19 cellular contexts compared by ENCODE assay signal in the genomic region with DNA sequence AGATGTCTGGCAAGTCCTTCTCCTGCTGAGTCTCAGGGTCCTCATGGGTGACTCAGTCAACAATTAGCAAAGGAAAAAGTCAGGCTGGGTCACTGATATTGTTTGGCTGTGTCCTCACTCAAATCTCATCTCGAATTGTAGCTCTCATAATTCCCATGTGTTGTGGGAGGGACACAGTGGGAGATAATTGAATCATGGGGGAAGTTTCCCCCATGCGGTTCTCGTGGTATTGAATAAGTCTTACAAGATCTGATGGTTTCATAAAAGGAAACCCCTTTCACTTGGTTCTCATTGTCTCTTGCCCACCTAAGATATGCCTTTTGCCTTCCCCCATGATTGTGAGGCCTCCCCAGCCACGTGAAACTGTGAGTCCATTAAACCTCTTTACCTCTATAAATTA.
"Had no signal": no experiment of that assay in that cellular context is flagged by ENCODE, and none has a peak within 500 bp of the region (broad histone marks: within the 10 kb centered on the region; RNA-seq: fewer than 3 reads in every experiment).

No MANE protein-coding gene starts in this region.

- H3K4me3 ChIP-seq: hepatocyte, mucosa of descending colon, prostate gland, skin epidermis, tibial nerve had no signal

- H3K27me3 ChIP-seq: hepatocyte had no signal

- H3K27ac ChIP-seq: foreskin keratinocyte, hepatocyte, prostate gland, tibial nerve, VCaP had no signal

- H3K4me2 ChIP-seq: hepatocyte had no signal

- ATAC-seq: effector memory CD8-positive, alpha-beta T cell; foreskin keratinocyte; right cardiac atrium had no signal

- H3K4me1 ChIP-seq: foreskin keratinocyte, prostate gland had no signal

- H3K9me3 ChIP-seq: mucosa of descending colon, prostate gland had no signal

- DNase-seq: activated CD4-positive, alpha-beta T cell treated with anti-CD3 and anti-CD28 coated beads, Interleukin-2, amount 50 U/mL, for 4 hours; activated CD4-positive, CD25-positive, alpha-beta regulatory T cell treated with anti-CD3 and anti-CD28 coated beads, Interleukin-2, amount 50 U/mL, for 72 hours; activated gamma-delta T cell treated with Interleukin-2 at 50 U/mL for 16 hours; activated T-cell treated with anti-CD3 and anti-CD28 coated beads for 4 hours; effector memory CD8-positive, alpha-beta T cell; foreskin keratinocyte; mesenchymal stem cell; naive B cell; right cardiac atrium; stimulated activated CD4-positive, alpha-beta T cell treated with anti-CD3 and anti-CD28 coated beads, Interleukin-15, amount 100 ng/mL, for 24 hours; stimulated activated CD4-positive, alpha-beta T cell treated with anti-CD3 and anti-CD28 coated beads, Interleukin-4, amount 100 ng/mL, for 24 hours; stimulated activated naive CD4-positive, alpha-beta T cell; T-helper 2 cell had no signal

- H3K36me3 ChIP-seq: prostate gland, tibial nerve had no signal
